Comparison of ENCODE assay signal across 20 cellular contexts in the genomic region with DNA sequence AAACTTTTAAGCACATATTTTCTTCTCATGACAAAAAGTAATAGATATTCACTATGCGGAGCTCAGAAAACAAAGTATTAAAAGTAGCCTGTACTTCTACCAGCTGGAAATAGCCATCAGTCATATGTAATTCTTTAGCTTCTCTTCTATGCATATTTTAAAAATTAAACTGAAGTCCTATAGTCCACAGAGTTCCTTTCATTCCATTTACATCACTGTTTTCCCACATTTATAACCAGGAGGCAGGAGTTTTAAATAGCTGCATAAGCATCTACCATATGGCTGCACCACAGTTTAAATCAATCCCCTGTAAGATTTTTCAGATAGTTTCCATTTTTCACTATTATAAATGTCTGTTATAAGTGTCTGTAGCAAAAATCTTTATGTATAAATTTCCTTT.
"Had no signal": no experiment of that assay in that cellular context is flagged by ENCODE, and none has a peak within 500 bp of the region (broad histone marks: within the 10 kb centered on the region; RNA-seq: fewer than 3 reads in every experiment).

No MANE protein-coding gene starts in this region.

- H3K27ac ChIP-seq: adrenal gland, body of pancreas, dorsolateral prefrontal cortex, gastroesophageal sphincter, heart left ventricle, left lung, neural progenitor cell, psoas muscle, skin epidermis, testis, upper lobe of left lung had no signal

- H3K4me2 ChIP-seq: neural progenitor cell had no signal

- H2AFZ ChIP-seq: neural progenitor cell had no signal

- H3K4me1 ChIP-seq: neural progenitor cell had no signal

- H3K36me3 ChIP-seq: adrenal gland, gastroesophageal sphincter, heart left ventricle, left lung, neural progenitor cell, upper lobe of left lung had no signal

- H3K27me3 ChIP-seq: adrenal gland, body of pancreas, dorsolateral prefrontal cortex, gastroesophageal sphincter, heart left ventricle, left lung, neural progenitor cell, testis, upper lobe of left lung had no signal

- H3K4me3 ChIP-seq: adrenal gland, body of pancreas, dorsolateral prefrontal cortex, gastroesophageal sphincter, heart left ventricle, left lung, neural progenitor cell, psoas muscle, skin epidermis, testis, upper lobe of left lung had no signal

- H3K9ac ChIP-seq: neural progenitor cell had no signal

- H3K9me3 ChIP-seq: adrenal gland, body of pancreas, psoas muscle, testis, upper lobe of left lung had no signal

- DNase-seq: activated CD4-positive, alpha-beta T cell treated with anti-CD3 and anti-CD28 coated beads, Interleukin-2, amount 50 U/mL, for 1 hour; activated CD8-positive, alpha-beta memory T cell treated with anti-CD3 and anti-CD28 coated beads for 24 hours; activated CD8-positive, alpha-beta memory T cell treated with anti-CD3 and anti-CD28 coated beads, Interleukin-2, amount 50 U/mL, for 48 hours; activated effector memory CD4-positive, alpha-beta T cell treated with anti-CD3 and anti-CD28 coated beads, Interleukin-2, amount 50 U/mL, for 16 hours; activated T-cell treated with anti-CD3 and anti-CD28 coated beads, Interleukin-2, amount 50 U/mL, for 48 hours; heart left ventricle; mammary epithelial cell; right cardiac atrium; stimulated activated CD4-positive, alpha-beta T cell treated with anti-CD3 and anti-CD28 coated beads, Interleukin-15, amount 100 ng/mL, for 24 hours; stimulated activated CD4-positive, alpha-beta T cell treated with anti-CD3 and anti-CD28 coated beads, Interleukin-2, amount 100 ng/mL, for 48 hours; testis; upper lobe of left lung had no signal
